23 cellular contexts compared by ENCODE assay signal in the genomic region with DNA sequence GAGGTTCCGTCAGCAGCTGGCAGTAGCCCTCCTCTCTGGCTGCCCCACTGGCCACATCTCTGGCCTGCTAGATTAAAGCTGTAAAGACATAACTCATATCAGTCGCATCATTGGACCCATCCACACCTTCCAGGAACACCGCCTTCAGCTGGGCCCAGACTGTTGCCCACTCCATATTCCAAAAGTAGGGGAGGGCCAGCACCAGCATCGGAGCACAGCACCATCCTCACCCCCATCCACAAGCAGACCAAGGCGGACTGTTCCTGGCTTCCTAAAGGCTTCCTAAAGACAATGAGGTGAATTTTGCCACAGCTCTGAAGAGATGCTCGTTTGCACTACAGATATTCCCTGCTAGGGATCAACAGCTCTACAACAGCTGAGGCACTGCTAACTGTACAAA. TPM values are rescaled to one million over a fixed set of nuclear protein-coding genes. Genes with fewer than 3 reads are reported as not detected.
"Had no signal": no experiment of that assay in that cellular context is flagged by ENCODE, and none has a peak within 500 bp of the region (broad histone marks: within the 10 kb centered on the region; RNA-seq: fewer than 3 reads in every experiment).

No MANE protein-coding gene starts in this region.

- H3K4me3 ChIP-seq: esophagus squamous epithelium, heart left ventricle, mucosa of descending colon, suprapubic skin, vagina had no signal

- H3K36me3 Mint-ChIP-seq: activated naive CD4-positive, alpha-beta T cell treated with anti-CD3 and anti-CD28 coated beads, Interleukin-2, amount 50 U/mL, for 24 hours had no signal

- H3K36me3 ChIP-seq: brain microvascular endothelial cell, esophagus squamous epithelium, vagina had no signal

- H3K27me3 ChIP-seq: brain microvascular endothelial cell, suprapubic skin, vagina had no signal

- DNase-seq: activated CD4-positive, alpha-beta T cell treated with anti-CD3 and anti-CD28 coated beads for 1 hour; activated CD4-positive, alpha-beta T cell treated with anti-CD3 and anti-CD28 coated beads, Interleukin-2, amount 50 U/mL, for 1 hour; activated gamma-delta T cell treated with Interleukin-2 at 50 U/mL for 16 hours; activated T-cell treated with anti-CD3 and anti-CD28 coated beads, Interleukin-2, amount 50 U/mL, for 1 hour; aorta; brain microvascular endothelial cell; caudate nucleus; esophagus squamous epithelium; islet precursor cell; left colon; mesenchymal stem cell; nephron progenitor cell; occipital lobe; stimulated activated CD4-positive, alpha-beta T cell treated with anti-CD3 and anti-CD28 coated beads, Interleukin-1b, Interleukin-23, amount 100 ng/mL, for 48 hours; T-helper 1 cell; trophoblast cell had no signal

- H3K9me3 Mint-ChIP-seq: activated naive CD4-positive, alpha-beta T cell treated with anti-CD3 and anti-CD28 coated beads, Interleukin-2, amount 50 U/mL, for 24 hours; nephron progenitor cell; stimulated activated naive CD8-positive, alpha-beta T cell treated with anti-CD3 and anti-CD28 coated beads, Interleukin-15, Interleukin-2, amounts not matched to agents 100 ng/mL and 50 ng/mL, for 24 hours had no signal

- H3K27ac Mint-ChIP-seq: activated naive CD4-positive, alpha-beta T cell treated with anti-CD3 and anti-CD28 coated beads, Interleukin-2, amount 50 U/mL, for 24 hours; nephron progenitor cell; stimulated activated naive CD8-positive, alpha-beta T cell treated with anti-CD3 and anti-CD28 coated beads, Interleukin-15, Interleukin-2, amounts not matched to agents 100 ng/mL and 50 ng/mL, for 24 hours had no signal

- H3K27ac ChIP-seq: brain microvascular endothelial cell, suprapubic skin, vagina had no signal

- ATAC-seq: heart left ventricle, left colon, mucosa of descending colon had no signal

- H3K4me3 Mint-ChIP-seq: activated naive CD4-positive, alpha-beta T cell treated with anti-CD3 and anti-CD28 coated beads, Interleukin-2, amount 50 U/mL, for 24 hours; nephron progenitor cell; stimulated activated naive CD8-positive, alpha-beta T cell treated with anti-CD3 and anti-CD28 coated beads, Interleukin-15, Interleukin-2, amounts not matched to agents 100 ng/mL and 50 ng/mL, for 24 hours had no signal

- H3K9me3 ChIP-seq: esophagus squamous epithelium, heart left ventricle, mucosa of descending colon, suprapubic skin, vagina had no signal

RNA-seq across cellular contexts. Expression of gene LMOD1, which starts 54.1 kb away (rescaled TPM):
- total RNA-seq: dermis microvascular lymphatic vessel endothelial cell had no signal
